ENCODE assay signal across 8 cellular contexts in genomic region chr19:6362024-6362344, GRCh38. TPM values are rescaled to one million over a fixed set of nuclear protein-coding genes. Genes with fewer than 3 reads are reported as not detected.
DNase-seq lines count a peak whose midpoint lies in the region; ATAC-seq and TF ChIP-seq lines count a peak whose summit lies in the region.

No MANE protein-coding gene starts in this region.

- H3K9me3 ChIP-seq in HUES48 (ENCODE audit: control insufficient read depth, insufficient read depth, low read length) (no peaks in the 10 kb centered on the region), mammary epithelial cell (replicated peaks; ENCODE audit: insufficient read depth, low read length) (no peaks in the 10 kb centered on the region), mucosa of descending colon (no peaks in the 10 kb centered on the region)

- no peaks in the 10 kb centered on the region for H3K27me3 ChIP-seq in HUES48 (ENCODE audit: control insufficient read depth, insufficient read depth, low read length)
- no peaks in the 10 kb centered on the region for H3K27me3 ChIP-seq in mammary epithelial cell (ENCODE audit: insufficient read depth, low read length)

- H4K20me1 ChIP-seq in mammary epithelial cell (ENCODE audit: insufficient read depth, low read length): no peaks in the 10 kb centered on the region

- H3K9ac ChIP-seq in HUES48 (ENCODE audit: low read depth, low read length): peak overlapping the region; percentile 83; the same call in 1 of the 2 replicates
- H3K9ac ChIP-seq in mammary epithelial cell (ENCODE audit: insufficient read depth, low read length): peak overlapping the region; percentile 64

- intact Hi-C loops in mammary epithelial cell (cut with micrococcal nuclease): no loop called here
- intact Hi-C loops in mucosa of descending colon (cut with DNase I, micrococcal nuclease): no loop called here

- in situ Hi-C loops in ACHN (cut with HindIII; ENCODE audit: low pct_ligation_motif_present, low pct_unique_long_range_greater_than_20kb, low sequenced_read_pairs): no loop called here
- in situ Hi-C loops in mammary epithelial cell (cut with MboI; ENCODE audit: low sequenced_read_pairs in 2 of 2): no loop called here

- ATAC-seq in mucosa of descending colon: peak; percentile 26
- ATAC-seq in HG03469 (IDR thresholded peaks at IDR 0.05; ENCODE audit: unreplicated experiment): no peak

- peak; percentile 8 for DNase-seq in ACHN
- DNase-seq in mammary epithelial cell: no peak
- DNase-seq in mucosa of descending colon: no peak
- no peak for DNase-seq in amniotic stem cell (lab: John Stamatoyannopoulos, UW)
- DNase-seq in inferior parietal cortex (ENCODE audit: extremely low spot score): no peak
- DNase-seq in GF-D8 (lab: John Stamatoyannopoulos, UW): no peak

- no TSS peak for BruUV-seq in mammary epithelial cell (replicated peaks; lab: Mats Ljungman, UMichigan)

- peak overlapping the region; percentile 61 for H3K27ac ChIP-seq in HUES48 (ENCODE audit: low read depth, low read length)
- peak overlapping the region; percentile 42 for H3K27ac ChIP-seq in mammary epithelial cell (ENCODE audit: insufficient read depth, low read depth, low read length)

- H3K4me2 ChIP-seq in mammary epithelial cell (ENCODE audit: insufficient read depth, low read depth, low read length): peak overlapping the region; percentile 94

- H3K36me3 ChIP-seq in HUES48 (ENCODE audit: control insufficient read depth, insufficient read depth, low read length): peaks cover 26% of the 10 kb centered on the region
- H3K36me3 ChIP-seq in mammary epithelial cell (ENCODE audit: insufficient read depth, low read length): peaks cover 9% of the 10 kb centered on the region
- no peaks in the 10 kb centered on the region for H3K36me3 ChIP-seq in mucosa of descending colon (ENCODE audit: low read depth)

- peak overlapping the region; percentile 86 for H3K4me3 ChIP-seq in HUES48 (ENCODE audit: low read depth, low read length)
- peak overlapping the region; percentile 70 to 92 (median 82) for H3K4me3 ChIP-seq in mammary epithelial cell (replicated peaks in 1 of 3; ENCODE audit: insufficient read depth in 1 of 3, low read depth in 2 of 3, low read length in 3 of 3)
- H3K4me3 ChIP-seq in mucosa of descending colon: peak overlapping the region; percentile 86

- peak overlapping the region; percentile 86 for H2AFZ ChIP-seq in mammary epithelial cell (ENCODE audit: low read depth, low read length)

- no peaks in the 10 kb centered on the region for H3K4me1 ChIP-seq in HUES48 (ENCODE audit: control insufficient read depth, insufficient read depth, low read length)
- H3K4me1 ChIP-seq in mammary epithelial cell (ENCODE audit: insufficient read depth, low read length): peaks cover 13% of the 10 kb centered on the region
- peaks cover 7% of the 10 kb centered on the region for H3K4me1 ChIP-seq in mucosa of descending colon (ENCODE audit: low read depth)

- WGBS in mammary epithelial cell (ENCODE audit: low coverage, missing lambda C conversion rate): 8% methylated on average over 6 of the region's 7 CpGs

- dilution Hi-C loops in mammary epithelial cell (cut with HindIII; ENCODE audit: low sequenced_read_pairs): no loop called here

- peaks cover 29% of the 10 kb centered on the region for H3K79me2 ChIP-seq in mammary epithelial cell (ENCODE audit: insufficient read depth, low read length)

- TF ChIP-seq CTCF in mammary epithelial cell (conservative IDR thresholded peaks at IDR 0.05 in 1 of 2, IDR thresholded peaks at IDR 0.05 in 1 of 2; ENCODE audit: extremely low read depth in 1 of 2, insufficient read depth in 1 of 2, low read depth in 1 of 2, low read length in 2 of 2): no peak
- no peak for TF ChIP-seq CTCF in mucosa of descending colon (IDR thresholded peaks at IDR 0.05)

- CTCF ChIA-PET in mammary epithelial cell (lab: Charles Lee; ENCODE audit: low non-redundant PET): no interaction called here

RNA-seq across cellular contexts. Expression of gene CLPP, which starts 0.7 kb away (rescaled TPM):
- 100 to 1,000 TPM in 1 of 2 donors, 10 to 100 TPM in 1; 35.0 to 100 TPM for total RNA-seq in mammary epithelial cell
- polyA plus RNA-seq in mammary epithelial cell: 86.3 TPM
- polyA minus RNA-seq in mammary epithelial cell: 33.9 TPM
- 10 to 100 TPM; 54.9 to 67.2 (median 61.1) TPM for total RNA-seq in mucosa of descending colon

RNA-seq across cellular contexts. Expression of gene ALKBH7, which starts 10.6 kb away (rescaled TPM):
- 10 to 100 TPM; 33.8 to 38.6 TPM for total RNA-seq in mammary epithelial cell
- 15.9 TPM for polyA plus RNA-seq in mammary epithelial cell
- 4.3 TPM for polyA minus RNA-seq in mammary epithelial cell
- 100 to 1,000 TPM in 2 of 3 donors, 10 to 100 TPM in 1; 87.5 to 173 (median 110) TPM for total RNA-seq in mucosa of descending colon

RNA-seq across cellular contexts. Expression of gene PSPN, which starts 13.7 kb away (rescaled TPM):
- under 1 TPM; 0.67 to 0.96 TPM for total RNA-seq in mammary epithelial cell
- polyA plus RNA-seq in mammary epithelial cell: 0.31 TPM
- polyA minus RNA-seq in mammary epithelial cell: 2.3 TPM
- 1 to 10 TPM; 2.0 to 2.8 (median 2.5) TPM for total RNA-seq in mucosa of descending colon

RNA-seq across cellular contexts. Expression of gene ACER1, which starts 28.6 kb away (rescaled TPM):
- not detected for total RNA-seq in mammary epithelial cell
- polyA plus RNA-seq in mammary epithelial cell: not detected
- polyA minus RNA-seq in mammary epithelial cell: not detected
- not detected for total RNA-seq in mucosa of descending colon

RNA-seq across cellular contexts. Expression of gene GTF2F1, which starts 31.0 kb away (rescaled TPM):
- 10 to 100 TPM; 32.7 to 64.8 TPM for total RNA-seq in mammary epithelial cell
- 56.1 TPM for polyA plus RNA-seq in mammary epithelial cell
- polyA minus RNA-seq in mammary epithelial cell: 26.9 TPM
- total RNA-seq in mucosa of descending colon: 10 to 100 TPM; 51.1 to 63.1 (median 59.1) TPM
